In genomic region chr5:180235846-180236245, GRCh38 we compare ENCODE assay signal across 22 cellular contexts. TPM values are rescaled to one million over a fixed set of nuclear protein-coding genes. Genes with fewer than 3 reads are reported as not detected.
"Had no signal": no experiment of that assay in that cellular context is flagged by ENCODE, and none has a peak within 500 bp of the region (broad histone marks: within the 10 kb centered on the region; RNA-seq: fewer than 3 reads in every experiment).

No MANE protein-coding gene starts in this region.

- H3K4me1 ChIP-seq: esophagus muscularis mucosa, parathyroid adenoma, psoas muscle, right lobe of liver, tibial artery, upper lobe of left lung, uterus had no signal

- H3K9me3 ChIP-seq: uterus had no signal

- H3K4me1 Mint-ChIP-seq: immature natural killer cell; nephron progenitor cell; stimulated activated memory B cell treated with anti-CD40 and anti-IgM and Interleukin-4, amounts not matched to agents 10 μg/mL and 1 μg/mL and 100 μg/mL, for 72 hours had no signal

- H3K27ac Mint-ChIP-seq: dendritic cell treated with granulocyte-macrophage colony-stimulating factor and Interleukin-4, amounts not matched to agents 40 ng/mL and 50 ng/mL, for 4 days; effector memory CD8-positive, alpha-beta T cell; immature natural killer cell; naive thymus-derived CD4-positive, alpha-beta T cell; nephron progenitor cell; stimulated activated memory B cell treated with anti-CD40 and anti-IgM and Interleukin-4, amounts not matched to agents 10 μg/mL and 1 μg/mL and 100 μg/mL, for 72 hours; stimulated activated naive CD8-positive, alpha-beta T cell treated with anti-CD3 and anti-CD28 coated beads, Interleukin-15, Interleukin-2, amounts not matched to agents 100 ng/mL and 50 ng/mL, for 24 hours had no signal

- H3K4me3 Mint-ChIP-seq: dendritic cell treated with granulocyte-macrophage colony-stimulating factor and Interleukin-4, amounts not matched to agents 40 ng/mL and 50 ng/mL, for 4 days; effector memory CD8-positive, alpha-beta T cell; immature natural killer cell; nephron progenitor cell; stimulated activated memory B cell treated with anti-CD40 and anti-IgM and Interleukin-4, amounts not matched to agents 10 μg/mL and 1 μg/mL and 100 μg/mL, for 72 hours; stimulated activated naive CD8-positive, alpha-beta T cell treated with anti-CD3 and anti-CD28 coated beads, Interleukin-15, Interleukin-2, amounts not matched to agents 100 ng/mL and 50 ng/mL, for 24 hours had no signal

- H3K36me3 ChIP-seq: uterus had no signal

- ATAC-seq: effector memory CD8-positive, alpha-beta T cell; left colon; left ventricle myocardium superior; naive thymus-derived CD4-positive, alpha-beta T cell; psoas muscle; right lobe of liver; stimulated activated memory B cell treated with anti-CD40 and anti-IgM and Interleukin-4, amounts not matched to agents 10 μg/mL and 1 μg/mL and 100 μg/mL, for 72 hours had no signal

- H3K4me3 ChIP-seq: esophagus muscularis mucosa, lung, psoas muscle, right lobe of liver, tibial artery, upper lobe of left lung, uterus had no signal

- H3K27me3 Mint-ChIP-seq: dendritic cell treated with granulocyte-macrophage colony-stimulating factor and Interleukin-4, amounts not matched to agents 40 ng/mL and 50 ng/mL, for 4 days; effector memory CD8-positive, alpha-beta T cell; naive thymus-derived CD4-positive, alpha-beta T cell; stimulated activated memory B cell treated with anti-CD40 and anti-IgM and Interleukin-4, amounts not matched to agents 10 μg/mL and 1 μg/mL and 100 μg/mL, for 72 hours; stimulated activated naive CD8-positive, alpha-beta T cell treated with anti-CD3 and anti-CD28 coated beads, Interleukin-15, Interleukin-2, amounts not matched to agents 100 ng/mL and 50 ng/mL, for 24 hours had no signal

- H3K27ac ChIP-seq: esophagus muscularis mucosa, parathyroid adenoma, psoas muscle, right lobe of liver, tibial artery, upper lobe of left lung, uterus had no signal

- H3K27me3 ChIP-seq: esophagus muscularis mucosa, right lobe of liver, tibial artery, upper lobe of left lung, uterus had no signal

- H3K9me3 Mint-ChIP-seq: effector memory CD8-positive, alpha-beta T cell; immature natural killer cell; nephron progenitor cell; stimulated activated naive CD8-positive, alpha-beta T cell treated with anti-CD3 and anti-CD28 coated beads, Interleukin-15, Interleukin-2, amounts not matched to agents 100 ng/mL and 50 ng/mL, for 24 hours had no signal

- FAIRE-seq: colon, kidney had no signal

- DNase-seq: effector memory CD8-positive, alpha-beta T cell; immature natural killer cell; kidney; left colon; left ventricle myocardium superior; naive thymus-derived CD4-positive, alpha-beta T cell; nephron progenitor cell; psoas muscle; retina; right lobe of liver; stimulated activated CD4-positive, alpha-beta T cell treated with anti-CD3 and anti-CD28 coated beads, Interleukin-4, amount 100 ng/mL, for 24 hours; tibial artery; upper lobe of left lung; uterus had no signal

RNA-seq across cellular contexts. Expression of gene RASGEF1C, which starts 26.8 kb away (rescaled TPM):
- total RNA-seq: fibroblast of villous mesenchyme; naive thymus-derived CD4-positive, alpha-beta T cell; psoas muscle; upper lobe of left lung had no signal
- polyA plus RNA-seq: immature natural killer cell; naive thymus-derived CD4-positive, alpha-beta T cell had no signal
